In genomic region chr7:108459922-108460551, GRCh38 we compare ENCODE assay signal across 8 cellular contexts. TPM values are rescaled to one million over a fixed set of nuclear protein-coding genes. Genes with fewer than 3 reads are reported as not detected.
DNase-seq lines count a peak whose midpoint lies in the region; ATAC-seq, FAIRE-seq and TF ChIP-seq lines count a peak whose summit lies in the region.

No MANE protein-coding gene starts in this region.

- DNase-seq in BE2C, result peak; percentile 58
- DNase-seq in NB4 (ENCODE audit: low read depth), result peak; percentile 55
- peak; percentile 51 for DNase-seq in SW480 (ENCODE audit: low spot score)
- DNase-seq in glutamatergic neuron, result no peak
- DNase-seq in H54 (ENCODE audit: insufficient read length, low spot score), result no peak

- peak overlapping the region; percentile 36 for H3K27ac Mint-ChIP-seq in glutamatergic neuron (ENCODE audit: unreplicated experiment)

- H3K9me3 ChIP-seq in BE2C, result no peaks in the 10 kb centered on the region

- TF ChIP-seq CTCF in BE2C (IDR thresholded peaks at IDR 0.05; ENCODE audit: low read depth, low read length) (peak; percentile 83), NB4 (IDR thresholded peaks at IDR 0.05; ENCODE audit: low read depth, low read length) (peak; percentile 60), glutamatergic neuron (IDR thresholded peaks at IDR 0.05; ENCODE audit: partially characterized antibody, unreplicated experiment) (peak; percentile 29)

- no peak overlapping the region for H3K4me3 Mint-ChIP-seq in glutamatergic neuron (ENCODE audit: unreplicated experiment)

- peaks cover 20% of the 10 kb centered on the region for H3K4me1 ChIP-seq in BE2C

- peaks cover 14% of the 10 kb centered on the region for H3K9me3 Mint-ChIP-seq in glutamatergic neuron (ENCODE audit: unreplicated experiment)

- H3K27me3 ChIP-seq in BE2C, result no peaks in the 10 kb centered on the region

- H3K36me3 ChIP-seq in BE2C, result no peaks in the 10 kb centered on the region

- ATAC-seq in GM18861 (IDR thresholded peaks at IDR 0.05; ENCODE audit: unreplicated experiment) (peak; percentile 53), GM18519 (IDR thresholded peaks at IDR 0.05; ENCODE audit: low FRiP score, unreplicated experiment) (no peak), GM18505 (IDR thresholded peaks at IDR 0.05; ENCODE audit: unreplicated experiment) (no peak)

- H3K36me3 Mint-ChIP-seq in glutamatergic neuron (ENCODE audit: unreplicated experiment), result peaks cover 5% of the 10 kb centered on the region

- TF ChIP-seq POLR2A in NB4 (IDR thresholded peaks at IDR 0.05; ENCODE audit: extremely low read depth, insufficient read length) (no peak), GM18505 (IDR thresholded peaks at IDR 0.05; ENCODE audit: borderline replicate concordance, extremely low read depth, insufficient read depth, insufficient read length) (no peak), H54 (IDR thresholded peaks at IDR 0.05; ENCODE audit: low read depth, low read length) (no peak)

- H3K4me1 Mint-ChIP-seq in glutamatergic neuron (ENCODE audit: low read depth, unreplicated experiment), result peaks cover 14% of the 10 kb centered on the region

- H3K4me3 ChIP-seq in BE2C (ENCODE audit: low read depth, low read length) (no peak overlapping the region), NB4 (ENCODE audit: low read depth, low read length) (no peak overlapping the region)

- FAIRE-seq in H54 (lab: Jason Lieb, UNC), result no peak

- H3K27me3 Mint-ChIP-seq in glutamatergic neuron (ENCODE audit: unreplicated experiment), result peaks cover 8% of the 10 kb centered on the region

RNA-seq across cellular contexts. Expression of gene NRCAM, which starts 3.8 kb away (rescaled TPM):
- polyA plus RNA-seq in BE2C (2012; ENCODE audit: insufficient read depth, insufficient read length, low read depth), result 134 TPM
- total RNA-seq in glutamatergic neuron (ENCODE audit: unreplicated experiment), result 120 TPM

Comparison
In these comparisons a context has a peak if more than half of its experiments do, and no peak if none do; other contexts are left out.
1. DNase-seq: peak in BE2C (single experiment), NB4 (single experiment) and SW480 (single experiment); none in glutamatergic neuron (single experiment) and H54 (single experiment).
2. CTCF ChIP-seq: peak in every context shown above with its lines; median percentile 83 in BE2C; 60 in NB4; 29 in glutamatergic neuron.